In genomic region chr19:35509018-35509652, GRCh38 we compare ENCODE assay signal across 8 cellular contexts. TPM values are rescaled to one million over a fixed set of nuclear protein-coding genes. Genes with fewer than 3 reads are reported as not detected.
DNase-seq lines count a peak whose midpoint lies in the region; ATAC-seq, FAIRE-seq and TF ChIP-seq lines count a peak whose summit lies in the region.

No MANE protein-coding gene starts in this region.

- H2BK12ac ChIP-seq in mesenchymal stem cell (ENCODE audit: low read length in 2 of 2) = no peak overlapping the region

- H2BK120ac ChIP-seq in mesenchymal stem cell (ENCODE audit: low read depth, low read length) = no peak overlapping the region

- H2AFZ ChIP-seq in mesenchymal stem cell (ENCODE audit: low read depth, low read length) = no peak overlapping the region

- no peak overlapping the region for H2BK15ac ChIP-seq in mesenchymal stem cell (ENCODE audit: low read depth, poor library complexity, severe bottlenecking)

- intact Hi-C loops in ascending aorta (cut with DNase I) (loop anchor here (10.0 kb wide), 1 partner anchor 444 kb away; no protein-coding TSS in a partner anchor), sigmoid colon (cut with DNase I) (no loop called here)

- no peak for TF ChIP-seq POLR2A in sigmoid colon (IDR thresholded peaks at IDR 0.05)

- no peak for FAIRE-seq in D721Med (lab: Jason Lieb, UNC)

- no peak overlapping the region for H3K14ac ChIP-seq in mesenchymal stem cell (ENCODE audit: low read length in 2 of 2)

- no peak overlapping the region for H2AK5ac ChIP-seq in mesenchymal stem cell (ENCODE audit: low read length, severe bottlenecking)

- H3K4me1 ChIP-seq in ascending aorta (no peaks in the 10 kb centered on the region), mesenchymal stem cell (ENCODE audit: control insufficient read depth, insufficient read depth, low read depth, low read length) (peaks cover 12% of the 10 kb centered on the region), sigmoid colon (peaks cover 0 to 15% (median 11%) of the 10 kb centered on the region in 4 donors)

- H3K18ac ChIP-seq in mesenchymal stem cell (ENCODE audit: low read depth in 1 of 2, low read length in 2 of 2) = no peak overlapping the region

- H4K91ac ChIP-seq in mesenchymal stem cell (ENCODE audit: low read length) = no peak overlapping the region

- H3K9me3 ChIP-seq in ascending aorta = no peaks in the 10 kb centered on the region
- no peaks in the 10 kb centered on the region for H3K9me3 ChIP-seq in mesenchymal stem cell (ENCODE audit: control insufficient read depth, low read length)
- H3K9me3 ChIP-seq in sigmoid colon = no peaks in the 10 kb centered on the region

- DNase-seq in DMS79 (lab: John Stamatoyannopoulos, UW) (peak; percentile 35), NCI-H2227 (lab: John Stamatoyannopoulos, UW; ENCODE audit: unreplicated experiment) (peak; percentile 77), ascending aorta (ENCODE audit: low spot score in 2 of 2) (no peak), mesenchymal stem cell (no peak), sigmoid colon (no peak), NOMO-1 (lab: John Stamatoyannopoulos, UW; ENCODE audit: unreplicated experiment in 2 of 2) (no peak), D721Med (ENCODE audit: insufficient read length, low spot score) (no peak)

- TF ChIP-seq CTCF in ascending aorta (IDR thresholded peaks at IDR 0.05) (no peak), sigmoid colon (IDR thresholded peaks at IDR 0.05) (no peak), D721Med (IDR thresholded peaks at IDR 0.05; ENCODE audit: insufficient read depth, missing control alignments) (no peak)

- H3K27me3 ChIP-seq in ascending aorta (no peaks in the 10 kb centered on the region), mesenchymal stem cell (ENCODE audit: control insufficient read depth in 1 of 2, insufficient read depth in 1 of 2, low read length in 2 of 2) (peaks cover 50 to 77% of the 10 kb centered on the region in 2 experiments), sigmoid colon (peaks cover 8 to 76% (median 57%) of the 10 kb centered on the region in 3 donors)

- H3K9ac ChIP-seq in mesenchymal stem cell (ENCODE audit: low read length) = no peak overlapping the region

- H3K4me3 ChIP-seq in ascending aorta = peak overlapping the region; percentile 49 to 67
- H3K4me3 ChIP-seq in mesenchymal stem cell (ENCODE audit: insufficient read depth in 1 of 2, low read depth in 1 of 2, low read length in 2 of 2) = no peak overlapping the region
- no peak overlapping the region for H3K4me3 ChIP-seq in sigmoid colon

- H3K4ac ChIP-seq in mesenchymal stem cell (ENCODE audit: low read depth in 1 of 2, low read length in 2 of 2) = no peak overlapping the region

- H3K4me2 ChIP-seq in mesenchymal stem cell (ENCODE audit: low read length, poor library complexity, severe bottlenecking) = peak overlapping the region; percentile 49

- ATAC-seq in HG02623 (IDR thresholded peaks at IDR 0.05; ENCODE audit: unreplicated experiment) = no peak

- 12% methylated on average over 10 of the region's 12 CpGs for WGBS in mesenchymal stem cell
- WGBS in sigmoid colon, 2 donors = 22 to 32% methylated on average over 12 of the region's 12 CpGs

- peak overlapping the region in 1 of 2 donors; percentile 59 for H3K27ac ChIP-seq in ascending aorta
- no peak overlapping the region for H3K27ac ChIP-seq in mesenchymal stem cell (ENCODE audit: low read length, poor library complexity, severe bottlenecking)
- H3K27ac ChIP-seq in sigmoid colon = peak overlapping the region in 1 of 4 donors; percentile 15

- no peak for TF ChIP-seq EP300 in sigmoid colon (IDR thresholded peaks at IDR 0.05)

- H4K8ac ChIP-seq in mesenchymal stem cell (ENCODE audit: low read length) = no peak overlapping the region

- no peak overlapping the region for H2BK5ac ChIP-seq in mesenchymal stem cell (ENCODE audit: low read depth, low read length, poor library complexity, severe bottlenecking)

- no peaks in the 10 kb centered on the region for H3K79me1 ChIP-seq in mesenchymal stem cell (replicated peaks; ENCODE audit: low read length, poor library complexity, severe bottlenecking)

- H3K36me3 ChIP-seq in ascending aorta (no peaks in the 10 kb centered on the region), mesenchymal stem cell (ENCODE audit: control insufficient read depth in 1 of 2, insufficient read depth in 2 of 2, low read depth in 1 of 2, low read length in 2 of 2) (peaks cover 0 to 4% of the 10 kb centered on the region in 2 experiments), sigmoid colon (no peaks in the 10 kb centered on the region)

- no peak overlapping the region for H3K23ac ChIP-seq in mesenchymal stem cell (ENCODE audit: low read length in 2 of 2)

RNA-seq across cellular contexts. Expression of gene DMKN, which starts 4.3 kb away (rescaled TPM):
- 1.7 TPM for total RNA-seq in ascending aorta
- polyA plus RNA-seq in mesenchymal stem cell (2013, experiment 1 of 2) = 11.3 TPM
- polyA plus RNA-seq in mesenchymal stem cell (2013, experiment 2 of 2) = 11.6 TPM
- total RNA-seq in sigmoid colon = 10 to 100 TPM in 3 of 4 donors, 1 to 10 TPM in 1; 6.1 to 39.0 (median 24.4) TPM
- 10 to 100 TPM in 1 of 3 donors, 1 to 10 TPM in 2; 5.5 to 20.6 (median 9.0) TPM for polyA plus RNA-seq in sigmoid colon

RNA-seq across cellular contexts. Expression of gene KRTDAP, which starts 18.9 kb away (rescaled TPM):
- total RNA-seq in ascending aorta (not detected), sigmoid colon (not detected)
- not detected for polyA plus RNA-seq in mesenchymal stem cell (2013, experiment 1 of 2)
- 0.12 TPM for polyA plus RNA-seq in mesenchymal stem cell (2013, experiment 2 of 2)
- polyA plus RNA-seq in sigmoid colon = not detected

RNA-seq across cellular contexts. Expression of gene SBSN, which starts 19.0 kb away (rescaled TPM):
- total RNA-seq in ascending aorta = not detected
- 0.25 TPM for polyA plus RNA-seq in mesenchymal stem cell (2013, experiment 1 of 2)
- polyA plus RNA-seq in mesenchymal stem cell (2013, experiment 2 of 2) = 0.23 TPM
- not detected for total RNA-seq in sigmoid colon
- polyA plus RNA-seq in sigmoid colon = 1 to 10 TPM in 1 of 3 donors, under 1 TPM in 1, not detected in 1; 0.17 to 1.2 TPM

RNA-seq across cellular contexts. Expression of gene GAPDHS, which starts 24.1 kb away (rescaled TPM):
- total RNA-seq in ascending aorta (not detected), sigmoid colon (not detected)
- not detected for polyA plus RNA-seq in mesenchymal stem cell (2013, experiment 1 of 2)
- not detected for polyA plus RNA-seq in mesenchymal stem cell (2013, experiment 2 of 2)
- polyA plus RNA-seq in sigmoid colon = not detected

RNA-seq across cellular contexts. Expression of gene TMEM147, which starts 36.3 kb away (rescaled TPM):
- total RNA-seq in ascending aorta (99.7 TPM), sigmoid colon (10 to 100 TPM; 60.1 to 72.5 (median 69.3) TPM)
- 108 TPM for polyA plus RNA-seq in mesenchymal stem cell (2013, experiment 1 of 2)
- 109 TPM for polyA plus RNA-seq in mesenchymal stem cell (2013, experiment 2 of 2)
- polyA plus RNA-seq in sigmoid colon = 100 to 1,000 TPM in 1 of 3 donors, 10 to 100 TPM in 2; 24.5 to 123 (median 46.2) TPM

Comparison
In these comparisons a context has a peak if more than half of its experiments do, and no peak if none do; other contexts are left out.
1. DNase-seq: peak in DMS79 (single experiment) and NCI-H2227 (single experiment); none in ascending aorta (0 of 2), mesenchymal stem cell (single experiment), sigmoid colon (single experiment), NOMO-1 (0 of 2) and D721Med (single experiment).
2. H3K4me3 ChIP-seq: peak in ascending aorta (2 of 2); none in mesenchymal stem cell (0 of 2) and sigmoid colon (0 of 4).